In the genomic region with DNA sequence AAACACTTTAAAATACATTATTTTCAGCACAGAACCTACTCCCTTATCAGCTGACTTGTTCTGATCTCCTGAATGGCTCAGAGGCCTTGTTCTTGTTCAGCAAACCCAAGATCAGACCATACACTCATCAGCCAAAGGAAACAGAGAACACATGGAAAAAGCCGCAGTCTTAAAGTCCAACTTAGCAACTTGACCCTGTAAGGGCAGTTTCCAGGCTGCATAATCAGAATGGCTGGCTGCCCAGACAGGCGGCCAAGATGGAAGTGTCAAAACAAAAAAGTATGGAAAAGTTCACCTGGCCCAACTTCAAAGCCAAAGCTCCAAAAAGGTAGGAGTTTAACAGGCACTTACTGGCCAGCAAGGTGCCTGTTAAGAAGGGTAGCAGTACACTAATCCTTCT, we compare ENCODE assay signal across 10 cellular contexts. TPM values are rescaled to one million over a fixed set of nuclear protein-coding genes. Genes with fewer than 3 reads are reported as not detected.
DNase-seq lines count a peak whose midpoint lies in the region; ATAC-seq and TF ChIP-seq lines count a peak whose summit lies in the region.
"Had no signal": no experiment of that assay in that cellular context is flagged by ENCODE, and none has a peak within 500 bp of the region (broad histone marks: within the 10 kb centered on the region; RNA-seq: fewer than 3 reads in every experiment).

No MANE protein-coding gene starts in this region.

- no peaks in the 10 kb centered on the region for H3K27me3 Mint-ChIP-seq in stimulated activated memory B cell treated with anti-CD40 and anti-IgM and Interleukin-4, amounts not matched to agents 10 μg/mL and 1 μg/mL and 100 μg/mL, for 72 hours
- H3K27me3 Mint-ChIP-seq in type B pancreatic cell = no peaks in the 10 kb centered on the region
- peaks cover 2% of the 10 kb centered on the region for H3K27me3 Mint-ChIP-seq in activated CD4-positive, alpha-beta T cell treated with anti-CD3 and anti-CD28 coated beads for 36 hours

- DNase-seq in M059J (ENCODE audit: low read depth) (peak; percentile 83), colonic mucosa (peak; percentile 57), type B pancreatic cell (ENCODE audit: extremely low spot score, unreplicated experiment) (no peak)
- no peak for DNase-seq in stimulated activated CD4-positive, alpha-beta T cell treated with anti-CD3 and anti-CD28 coated beads, Interleukin-2, amount 100 ng/mL, for 24 hours
- DNase-seq in activated CD4-positive, alpha-beta T cell treated with anti-CD3 and anti-CD28 coated beads for 36 hours = no peak
- DNase-seq: DMS53, NCI-H1436 had no signal

- no peaks in the 10 kb centered on the region for H3K9me3 ChIP-seq in colonic mucosa
- H3K9me3 ChIP-seq in liver (ENCODE audit: control insufficient read depth in 4 of 4, low read length in 3 of 4) = no peaks in the 10 kb centered on the region

- ATAC-seq in stimulated activated memory B cell treated with anti-CD40 and anti-IgM and Interleukin-4, amounts not matched to agents 10 μg/mL and 1 μg/mL and 100 μg/mL, for 72 hours = no peak
- ATAC-seq in HG03354 (IDR thresholded peaks at IDR 0.05; ENCODE audit: poor library complexity, severe bottlenecking, unreplicated experiment) = no peak
- no peak for ATAC-seq in activated CD4-positive, alpha-beta T cell treated with anti-CD3 and anti-CD28 coated beads for 36 hours

- H3K4me3 Mint-ChIP-seq in stimulated activated memory B cell treated with anti-CD40 and anti-IgM and Interleukin-4, amounts not matched to agents 10 μg/mL and 1 μg/mL and 100 μg/mL, for 72 hours = no peak overlapping the region
- no peak overlapping the region for H3K4me3 Mint-ChIP-seq in type B pancreatic cell
- H3K4me3 Mint-ChIP-seq in activated CD4-positive, alpha-beta T cell treated with anti-CD3 and anti-CD28 coated beads for 36 hours = no peak overlapping the region

- no peak overlapping the region for H3K4me3 ChIP-seq in colonic mucosa
- H3K4me3 ChIP-seq in liver (ENCODE audit: low read depth in 1 of 3, low read length in 3 of 3) = no peak overlapping the region

- no peak for TF ChIP-seq CTCF in colonic mucosa (IDR thresholded peaks at IDR 0.05)
- TF ChIP-seq CTCF in liver (IDR thresholded peaks at IDR 0.05; ENCODE audit: low read depth, low read length, missing input control) = no peak
- no peak for TF ChIP-seq CTCF in type B pancreatic cell (conservative IDR thresholded peaks at IDR 0.05)

- H3K36me3 ChIP-seq in colonic mucosa (no peaks in the 10 kb centered on the region), liver (ENCODE audit: control insufficient read depth in 4 of 4, insufficient read depth in 3 of 4, low read depth in 1 of 4, low read length in 3 of 4) (no peaks in the 10 kb centered on the region)

- POLR2A ChIA-PET in activated CD4-positive, alpha-beta T cell treated with anti-CD3 and anti-CD28 coated beads for 36 hours (lab: Charles Lee) = no interaction called here

- CTCF ChIA-PET in activated CD4-positive, alpha-beta T cell treated with anti-CD3 and anti-CD28 coated beads for 36 hours (lab: Charles Lee) = interaction anchor here (1.1 kb wide), 1 partner anchor 15 kb away, joined by 4 read pairs; no protein-coding TSS in a partner anchor

- H3K27ac Mint-ChIP-seq in stimulated activated memory B cell treated with anti-CD40 and anti-IgM and Interleukin-4, amounts not matched to agents 10 μg/mL and 1 μg/mL and 100 μg/mL, for 72 hours = peak overlapping the region; percentile 62
- no peak overlapping the region for H3K27ac Mint-ChIP-seq in type B pancreatic cell
- H3K27ac Mint-ChIP-seq in activated CD4-positive, alpha-beta T cell treated with anti-CD3 and anti-CD28 coated beads for 36 hours = no peak overlapping the region

- H3K9me3 Mint-ChIP-seq in stimulated activated memory B cell treated with anti-CD40 and anti-IgM and Interleukin-4, amounts not matched to agents 10 μg/mL and 1 μg/mL and 100 μg/mL, for 72 hours = no peaks in the 10 kb centered on the region
- H3K9me3 Mint-ChIP-seq in type B pancreatic cell = no peaks in the 10 kb centered on the region
- H3K9me3 Mint-ChIP-seq in activated CD4-positive, alpha-beta T cell treated with anti-CD3 and anti-CD28 coated beads for 36 hours (ENCODE audit: low read depth) = no peaks in the 10 kb centered on the region

- H3K36me3 Mint-ChIP-seq in stimulated activated memory B cell treated with anti-CD40 and anti-IgM and Interleukin-4, amounts not matched to agents 10 μg/mL and 1 μg/mL and 100 μg/mL, for 72 hours = peaks cover 5% of the 10 kb centered on the region
- H3K36me3 Mint-ChIP-seq in type B pancreatic cell = no peaks in the 10 kb centered on the region
- no peaks in the 10 kb centered on the region for H3K36me3 Mint-ChIP-seq in activated CD4-positive, alpha-beta T cell treated with anti-CD3 and anti-CD28 coated beads for 36 hours (ENCODE audit: low read depth)

- WGBS in liver = 18% methylated on average over 2 of the region's 2 CpGs

- intact Hi-C loops in colonic mucosa (cut with DNase I) = no loop called here
- intact Hi-C loops in activated CD4-positive, alpha-beta T cell treated with anti-CD3 and anti-CD28 coated beads for 36 hours (cut with DNase I, micrococcal nuclease) = no loop called here

- peak; percentile 54 to 57 for TF ChIP-seq RAD21 in liver (IDR thresholded peaks at IDR 0.05)

- no peak overlapping the region for H3K9ac ChIP-seq in colonic mucosa (ENCODE audit: low read depth in 2 of 2, low read length in 2 of 2)
- no peak overlapping the region for H3K9ac ChIP-seq in liver (ENCODE audit: low read depth in 1 of 2, low read length in 2 of 2)

- H3K27ac ChIP-seq in colonic mucosa (no peak overlapping the region), liver (ENCODE audit: low read depth in 1 of 2, low read length in 2 of 2) (peak overlapping the region; percentile 28 to 64)

- H3K4me1 Mint-ChIP-seq in stimulated activated memory B cell treated with anti-CD40 and anti-IgM and Interleukin-4, amounts not matched to agents 10 μg/mL and 1 μg/mL and 100 μg/mL, for 72 hours = peaks cover 37% of the 10 kb centered on the region
- peaks cover 22% of the 10 kb centered on the region for H3K4me1 Mint-ChIP-seq in type B pancreatic cell (ENCODE audit: unreplicated experiment)
- H3K4me1 Mint-ChIP-seq in activated CD4-positive, alpha-beta T cell treated with anti-CD3 and anti-CD28 coated beads for 36 hours = peaks cover 29% of the 10 kb centered on the region

- H3K4me1 ChIP-seq in colonic mucosa (peaks cover 7% of the 10 kb centered on the region), liver (ENCODE audit: control insufficient read depth in 4 of 4, insufficient read depth in 4 of 4, low read length in 3 of 4) (peaks cover 7 to 33% (median 15%) of the 10 kb centered on the region in 4 donors)

- no peaks in the 10 kb centered on the region for H3K27me3 ChIP-seq in colonic mucosa
- no peaks in the 10 kb centered on the region for H3K27me3 ChIP-seq in liver (ENCODE audit: control insufficient read depth in 4 of 4, insufficient read depth in 4 of 4, low read length in 3 of 4)

TF ChIP-seq in liver, 16 proteins besides CTCF, POLR2A, EP300 and RAD21 (continues in another document):
- TF ChIP-seq FOXA2 (IDR thresholded peaks at IDR 0.05) (peak; percentile 37), HNF4G (IDR thresholded peaks at IDR 0.05) (peak; percentile 74), RXRA (IDR thresholded peaks at IDR 0.05) (peak; percentile 93 to 96), SP1 (IDR thresholded peaks at IDR 0.05) (peak; percentile 83), ATF3 (IDR thresholded peaks at IDR 0.05) (peak; percentile 13), GABPA (IDR thresholded peaks at IDR 0.05 in 1 of 2, conservative IDR thresholded peaks at IDR 0.05 in 1 of 2) (peak in 1 of 2 donors; percentile 38), NR2F2 (IDR thresholded peaks at IDR 0.05) (peak; percentile 76), HNF4A (conservative IDR thresholded peaks at IDR 0.05) (peak; percentile 96 to 97), TAF1 (conservative IDR thresholded peaks at IDR 0.05) (no peak), ZBTB33 (IDR thresholded peaks at IDR 0.05) (peak; percentile 71)

RNA-seq across cellular contexts. Expression of gene SIL1, which starts 56.3 kb away (rescaled TPM):
- 50.8 and 61.5 TPM in 2 replicates for total RNA-seq in M059J (2014; rRNA removed; shearing (Covaris generic))
- total RNA-seq in colonic mucosa = 10 to 100 TPM; 31.6 to 64.4 TPM
- total RNA-seq in liver = 10 to 100 TPM; 38.1 to 69.5 TPM
- polyA plus RNA-seq in liver = 10 to 100 TPM; 82.8 to 95.1 TPM
- total RNA-seq in type B pancreatic cell (ENCODE audit: low replicate concordance) = 40.9 and 63.0 TPM in 2 replicates
- 10 to 100 TPM; 11.2 to 14.4 TPM for total RNA-seq in activated CD4-positive, alpha-beta T cell treated with anti-CD3 and anti-CD28 coated beads for 36 hours

Comparison
In these comparisons a context has a peak if more than half of its experiments do, and no peak if none do; other contexts are left out.
1. DNase-seq: peak in M059J (single experiment) and colonic mucosa (single experiment); none in type B pancreatic cell (single experiment), stimulated activated CD4-positive, alpha-beta T cell treated with anti-CD3 and anti-CD28 coated beads, Interleukin-2, amount 100 ng/mL, for 24 hours (0 of 2) and activated CD4-positive, alpha-beta T cell treated with anti-CD3 and anti-CD28 coated beads for 36 hours (single experiment).